Comparison of ENCODE assay signal across 19 cellular contexts in the genomic region with DNA sequence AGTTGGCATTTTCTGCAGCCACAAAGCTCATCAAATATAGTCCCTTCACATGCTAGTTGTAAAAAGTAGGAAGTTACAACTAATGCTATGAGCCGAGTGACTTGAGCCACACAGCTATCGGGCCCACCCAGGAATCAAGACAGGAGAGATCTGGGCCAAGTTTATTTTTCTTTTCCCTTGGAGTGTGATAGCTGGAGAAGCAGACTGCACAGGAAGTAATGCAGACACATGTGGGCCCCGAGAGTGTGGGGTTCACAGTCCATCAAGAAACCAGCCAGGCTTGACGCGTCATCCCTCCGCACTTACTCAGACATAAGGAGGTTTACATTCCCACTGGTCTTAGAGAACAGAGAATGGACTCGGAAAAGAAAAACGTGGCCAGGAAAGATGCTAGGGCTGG.
DNase-seq lines count a peak whose midpoint lies in the region; ATAC-seq and TF ChIP-seq lines count a peak whose summit lies in the region.
"Had no signal": no experiment of that assay in that cellular context is flagged by ENCODE, and none has a peak within 500 bp of the region (broad histone marks: within the 10 kb centered on the region; RNA-seq: fewer than 3 reads in every experiment).

No MANE protein-coding gene starts in this region.

- H4K12ac ChIP-seq in trophoblast cell (ENCODE audit: low read depth, low read length), result peak overlapping the region; percentile 52

- peaks cover 36% of the 10 kb centered on the region for H3K79me1 ChIP-seq in trophoblast cell (ENCODE audit: low read length)

- H3K79me2 ChIP-seq in trophoblast cell (ENCODE audit: control insufficient read depth, insufficient read depth, low read length, poor library complexity), result no peaks in the 10 kb centered on the region

- H3K4ac ChIP-seq in trophoblast cell (ENCODE audit: low read depth, low read length), result no peak overlapping the region

- H3K27me3 ChIP-seq in trophoblast cell (ENCODE audit: insufficient read depth, low read length), result no peaks in the 10 kb centered on the region

- H3K27ac ChIP-seq in trophoblast cell (ENCODE audit: low read depth, low read length), result peak overlapping the region; percentile 88
- H3K27ac ChIP-seq: epithelial cell of prostate had no signal

- no peak for ATAC-seq in stimulated activated naive B cell treated with anti-CD40 and anti-IgM and Interleukin-4, amounts not matched to agents 10 μg/mL and 1 μg/mL and 100 μg/mL, for 72 hours (replicated peaks)
- ATAC-seq: stimulated activated effector memory CD8-positive, alpha-beta T cell treated with anti-CD3 and anti-CD28 coated beads, Interleukin-12 subunit alpha, Interleukin-12 subunit beta, amount 100 ng/mL, for 72 hours had no signal

- H2BK5ac ChIP-seq in trophoblast cell (ENCODE audit: low read depth, low read length, poor library complexity), result peak overlapping the region; percentile 73

- peak overlapping the region; percentile 93 for H2BK120ac ChIP-seq in trophoblast cell (ENCODE audit: insufficient read depth, low read length, poor library complexity)

- peak overlapping the region; percentile 37 for H4K8ac ChIP-seq in trophoblast cell (ENCODE audit: low read depth, low read length)

- H3K27me3 Mint-ChIP-seq in stimulated activated naive B cell treated with anti-CD40 and anti-IgM and Interleukin-4, amounts not matched to agents 10 μg/mL and 1 μg/mL and 100 μg/mL, for 72 hours, result no peaks in the 10 kb centered on the region
- H3K27me3 Mint-ChIP-seq: CD4-positive, alpha-beta memory T cell had no signal

- no peak overlapping the region for H3K4me2 ChIP-seq in trophoblast cell (ENCODE audit: low read length)

- H3K23ac ChIP-seq in trophoblast cell (ENCODE audit: low read length), result no peak overlapping the region

- TF ChIP-seq CTCF in fibroblast of villous mesenchyme (IDR thresholded peaks at IDR 0.05; ENCODE audit: insufficient read depth, low read depth, low read length), result no peak

- peak overlapping the region; percentile 86 for H2BK12ac ChIP-seq in trophoblast cell (ENCODE audit: low read length)

- H3K36me3 ChIP-seq in trophoblast cell (ENCODE audit: control insufficient read depth in 1 of 2, insufficient read depth in 2 of 2, low read length in 2 of 2), result no peaks in the 10 kb centered on the region

- no peak overlapping the region for H3K4me3 Mint-ChIP-seq in stimulated activated naive B cell treated with anti-CD40 and anti-IgM and Interleukin-4, amounts not matched to agents 10 μg/mL and 1 μg/mL and 100 μg/mL, for 72 hours
- H3K4me3 Mint-ChIP-seq: CD4-positive, alpha-beta memory T cell; H9; stimulated activated effector memory CD8-positive, alpha-beta T cell treated with anti-CD3 and anti-CD28 coated beads, Interleukin-12 subunit alpha, Interleukin-12 subunit beta, amount 100 ng/mL, for 72 hours had no signal

- H3K9me3 Mint-ChIP-seq in stimulated activated naive B cell treated with anti-CD40 and anti-IgM and Interleukin-4, amounts not matched to agents 10 μg/mL and 1 μg/mL and 100 μg/mL, for 72 hours, result peaks cover 4 to 5% of the 10 kb centered on the region in 2 donors

- no peak overlapping the region for H3K4me3 ChIP-seq in fibroblast of villous mesenchyme (ENCODE audit: low read depth, low read length)
- no peak overlapping the region for H3K4me3 ChIP-seq in trophoblast cell (ENCODE audit: low read depth, low read length)

- WGBS in trophoblast cell (ENCODE audit: extremely low coverage, insufficient coverage, insufficient read length), result no CpG with 5 or more reads among the region's 8 CpGs

- H2AFZ ChIP-seq in trophoblast cell (ENCODE audit: insufficient read depth, low read length, poor library complexity), result no peak overlapping the region

- peaks cover 13 to 22% of the 10 kb centered on the region in 2 experiments for H3K4me1 ChIP-seq in trophoblast cell (ENCODE audit: control insufficient read depth in 1 of 2, insufficient read depth in 2 of 2, low read length in 2 of 2)

- H4K91ac ChIP-seq in trophoblast cell (ENCODE audit: low read depth, low read length), result peak overlapping the region; percentile 95

- H3K27ac Mint-ChIP-seq in stimulated activated naive B cell treated with anti-CD40 and anti-IgM and Interleukin-4, amounts not matched to agents 10 μg/mL and 1 μg/mL and 100 μg/mL, for 72 hours, result no peak overlapping the region
- H3K27ac Mint-ChIP-seq: CD4-positive, alpha-beta memory T cell; stimulated activated effector memory CD8-positive, alpha-beta T cell treated with anti-CD3 and anti-CD28 coated beads, Interleukin-12 subunit alpha, Interleukin-12 subunit beta, amount 100 ng/mL, for 72 hours had no signal

- peak; percentile 88 for DNase-seq in EH (ENCODE audit: low read depth)
- peak; percentile 96 for DNase-seq in RPMI7951 (ENCODE audit: low read depth)
- peak; percentile 96 for DNase-seq in fibroblast of villous mesenchyme (ENCODE audit: low read depth)
- no peak for DNase-seq in trophoblast cell
- no peak for DNase-seq in NAMALWA (ENCODE audit: low spot score)
- no peak for DNase-seq in medulla oblongata (ENCODE audit: extremely low spot score)
- no peak for DNase-seq in NCI-H2196 (lab: John Stamatoyannopoulos, UW; ENCODE audit: unreplicated experiment)
- no peak for DNase-seq in stimulated activated naive B cell treated with anti-CD40 and anti-IgM and Interleukin-4, amounts not matched to agents 10 μg/mL and 1 μg/mL and 100 μg/mL, for 72 hours
- DNase-seq: activated CD8-positive, alpha-beta memory T cell treated with anti-CD3 and anti-CD28 coated beads for 24 hours; activated gamma-delta T cell; CD4-positive, alpha-beta memory T cell; H9; Karpas-422; NCI-H1930; NCI-H69; SIG-M5; stimulated activated CD4-positive, alpha-beta T cell treated with anti-CD3 and anti-CD28 coated beads, Interleukin-4, amount 100 ng/mL, for 24 hours had no signal

- no peaks in the 10 kb centered on the region for H3K36me3 Mint-ChIP-seq in stimulated activated naive B cell treated with anti-CD40 and anti-IgM and Interleukin-4, amounts not matched to agents 10 μg/mL and 1 μg/mL and 100 μg/mL, for 72 hours
- H3K36me3 Mint-ChIP-seq: CD4-positive, alpha-beta memory T cell; stimulated activated effector memory CD8-positive, alpha-beta T cell treated with anti-CD3 and anti-CD28 coated beads, Interleukin-12 subunit alpha, Interleukin-12 subunit beta, amount 100 ng/mL, for 72 hours had no signal

- H3K9me3 ChIP-seq in trophoblast cell (ENCODE audit: insufficient read depth, low read depth, low read length), result peaks cover 2% of the 10 kb centered on the region

- no peak overlapping the region for H3K9ac ChIP-seq in trophoblast cell (ENCODE audit: low read length)

- H3K4me1 Mint-ChIP-seq in stimulated activated naive B cell treated with anti-CD40 and anti-IgM and Interleukin-4, amounts not matched to agents 10 μg/mL and 1 μg/mL and 100 μg/mL, for 72 hours, result no peaks in the 10 kb centered on the region
- H3K4me1 Mint-ChIP-seq: CD4-positive, alpha-beta memory T cell; stimulated activated effector memory CD8-positive, alpha-beta T cell treated with anti-CD3 and anti-CD28 coated beads, Interleukin-12 subunit alpha, Interleukin-12 subunit beta, amount 100 ng/mL, for 72 hours had no signal

- peak overlapping the region; percentile 72 for H3K18ac ChIP-seq in trophoblast cell (ENCODE audit: low read length)

- peak overlapping the region; percentile 73 for H2AK5ac ChIP-seq in trophoblast cell (ENCODE audit: low read length)

- H3K14ac ChIP-seq in trophoblast cell (ENCODE audit: low read length), result peak overlapping the region; percentile 16

Comparison
In these comparisons a context has a peak if more than half of its experiments do, and no peak if none do; other contexts are left out.
1. DNase-seq: peak in EH (single experiment), RPMI7951 (single experiment) and fibroblast of villous mesenchyme (single experiment); none in trophoblast cell (0 of 2), NAMALWA (single experiment), medulla oblongata (single experiment), NCI-H2196 (single experiment) and stimulated activated naive B cell treated with anti-CD40 and anti-IgM and Interleukin-4, amounts not matched to agents 10 μg/mL and 1 μg/mL and 100 μg/mL, for 72 hours (single experiment).